18 cellular contexts compared by ENCODE assay signal in the genomic region with DNA sequence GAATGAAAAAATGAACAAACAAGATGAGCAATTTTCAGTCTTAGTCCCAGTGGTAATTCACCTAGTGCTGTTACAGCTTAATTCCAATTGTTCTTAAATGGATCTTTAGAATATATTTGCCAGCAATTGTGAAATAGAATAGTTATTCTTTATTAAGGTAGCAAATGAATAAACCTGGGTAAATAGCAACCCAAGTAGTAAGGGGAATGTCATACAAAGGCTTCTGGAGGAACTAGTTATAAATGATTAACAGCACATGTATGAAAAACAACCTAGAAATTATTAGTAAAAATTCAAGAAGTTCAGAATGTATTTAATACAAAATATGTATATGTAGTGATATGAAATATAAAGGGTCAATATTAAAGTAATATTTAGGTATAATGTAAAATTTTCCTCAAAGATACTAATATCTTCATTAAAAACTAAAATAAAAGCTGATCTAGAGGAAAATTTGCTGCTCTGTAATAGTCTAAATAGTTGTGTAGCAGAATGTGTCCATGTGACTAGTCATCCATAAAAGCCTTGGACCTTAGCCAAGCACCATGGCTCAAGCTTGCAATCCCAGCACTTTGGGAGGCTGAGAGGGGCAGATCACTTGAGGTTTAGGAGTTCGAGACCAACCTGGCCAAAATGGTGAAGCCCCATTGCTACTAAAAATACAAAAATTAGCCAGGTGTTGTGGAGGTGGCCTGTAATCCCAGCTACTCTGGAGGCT.
A peak's percentile ranks its signal among the peaks of the same experiment; 100 is the strongest.
DNase-seq lines count a peak whose midpoint lies in the region; FAIRE-seq and TF ChIP-seq lines count a peak whose summit lies in the region.
"Had no signal": no experiment of that assay in that cellular context is flagged by ENCODE, and none has a peak within 500 bp of the region (broad histone marks: within the 10 kb centered on the region; RNA-seq: fewer than 3 reads in every experiment).

No MANE protein-coding gene starts in this region.

- H3K79me1 ChIP-seq in H1 (ENCODE audit: low read depth, low read length), result no peaks in the 10 kb centered on the region

- no peak overlapping the region for H2BK20ac ChIP-seq in H1 (ENCODE audit: low read length)

- CTCF ChIA-PET in H1 (lab: Charles Lee; ENCODE audit: partially characterized antibody), result no interaction called here

- H3K9ac ChIP-seq in H1 (replicated peaks in 1 of 4; ENCODE audit: extremely low read depth in 1 of 4, low read depth in 3 of 4, low read length in 3 of 4), result no peak overlapping the region
- H3K9ac ChIP-seq: KMS-11, SK-N-SH had no signal

- H4K8ac ChIP-seq in H1 (ENCODE audit: extremely low read depth, insufficient read depth, low read length), result no peak overlapping the region

- POLR2A ChIA-PET in H1 (lab: Charles Lee; ENCODE audit: partially characterized antibody), result no interaction called here

- WGBS in H1 (ENCODE audit: extremely low coverage in 1 of 2, insufficient coverage in 1 of 2, insufficient read length in 1 of 2, insufficient replicate concordance in 2 of 2, low coverage in 1 of 2, low lambda C conversion rate in 2 of 2, missing lambda C conversion rate in 1 of 2), 2 experiments, result 93% methylated on average over 1 of the region's 1 CpG; no CpG with 5 or more reads in 1 of the 2 experiments

- no peaks in the 10 kb centered on the region for H3K36me3 ChIP-seq in H1 (ENCODE audit: control insufficient read depth in 2 of 4, insufficient read depth in 4 of 4, low read length in 3 of 4)
- H3K36me3 ChIP-seq: HAP-1 had no signal

- H3K4me2 ChIP-seq in H1 (ENCODE audit: insufficient read depth in 1 of 2, low read depth in 2 of 2, low read length in 2 of 2), result no peak overlapping the region
- H3K4me2 ChIP-seq: KMS-11, PC-9, SK-N-SH had no signal

- no peak overlapping the region for H2BK120ac ChIP-seq in H1 (replicated peaks; ENCODE audit: low read depth, low read length)

- peak overlapping the region; percentile 13; the same call in 1 of the 2 replicates for H2AFZ ChIP-seq in H1 (ENCODE audit: low read length)
- H2AFZ ChIP-seq: PC-9 had no signal

- H4K91ac ChIP-seq in H1 (replicated peaks; ENCODE audit: insufficient read length, low read length), result no peak overlapping the region

- TF ChIP-seq CTCF in H1 (IDR thresholded peaks at IDR 0.05; ENCODE audit: control extremely low read depth in 1 of 3, insufficient read depth in 1 of 3, low read depth in 1 of 3, low read length in 3 of 3), result no peak

- H3K14ac ChIP-seq in H1 (ENCODE audit: insufficient read length), result no peak overlapping the region

- H3K23me2 ChIP-seq in H1 (ENCODE audit: low read depth, low read length), result no peaks in the 10 kb centered on the region

- H3K27ac ChIP-seq in H1 (ENCODE audit: low read depth, low read length), result no peak overlapping the region
- H3K27ac ChIP-seq: HL-60, KMS-11, PC-9 had no signal

- H3K9me3 ChIP-seq in H1 (ENCODE audit: insufficient read depth in 2 of 2, low read depth in 1 of 2, low read length in 1 of 2), result no peaks in the 10 kb centered on the region
- H3K9me3 ChIP-seq: HAP-1, SK-N-SH had no signal

- no peak overlapping the region for H2BK15ac ChIP-seq in H1 (ENCODE audit: low read length)

- H3K4me1 ChIP-seq in H1 (replicated peaks in 1 of 4; ENCODE audit: control insufficient read depth in 3 of 4, insufficient read depth in 4 of 4, low read length in 3 of 4), result no peaks in the 10 kb centered on the region
- H3K4me1 ChIP-seq: HAP-1 had no signal

- H2AK5ac ChIP-seq in H1 (ENCODE audit: low read depth, low read length), result no peak overlapping the region

- no peak overlapping the region for H2BK12ac ChIP-seq in H1 (ENCODE audit: low read depth, low read length)

- FAIRE-seq in H1 (lab: Jason Lieb, UNC), result no peak
- FAIRE-seq: A204.1 had no signal

- H3K18ac ChIP-seq in H1 (ENCODE audit: extremely low read depth, low read length), result no peak overlapping the region

- H2BK5ac ChIP-seq in H1 (ENCODE audit: low read depth, low read length), result no peak overlapping the region

- no peak overlapping the region for H3K56ac ChIP-seq in H1 (replicated peaks; ENCODE audit: insufficient read length, low read depth, low read length)

- H3K4ac ChIP-seq in H1 (replicated peaks; ENCODE audit: insufficient read length, low read depth, low read length), result no peak overlapping the region

- TF ChIP-seq RAD21 in Ishikawa (IDR thresholded peaks at IDR 0.05; ENCODE audit: low read depth) (no peak), H1 (IDR thresholded peaks at IDR 0.05 in 1 of 2, conservative IDR thresholded peaks at IDR 0.05 in 1 of 2; ENCODE audit: low read depth in 2 of 2, low read length in 2 of 2) (no peak)

- in situ Hi-C loops in ACHN (cut with HindIII; ENCODE audit: low pct_ligation_motif_present, low pct_unique_long_range_greater_than_20kb, low sequenced_read_pairs), result no loop called here

- no peaks in the 10 kb centered on the region for H4K20me1 ChIP-seq in H1 (replicated peaks in 1 of 2; ENCODE audit: control insufficient read depth in 1 of 2, insufficient read depth in 2 of 2, low read length in 2 of 2)

- H3K27me3 ChIP-seq in H1 (replicated peaks in 1 of 4; ENCODE audit: control insufficient read depth in 3 of 4, extremely low read depth in 1 of 4, insufficient read depth in 3 of 4, low read length in 3 of 4), result no peaks in the 10 kb centered on the region

- TF ChIP-seq POLR2A in H1 (IDR thresholded peaks at IDR 0.05; ENCODE audit: control extremely low read depth in 1 of 2, low read depth in 2 of 2, low read length in 2 of 2), result no peak

- H3K23ac ChIP-seq in H1 (ENCODE audit: insufficient read length), result no peak overlapping the region

- no peaks in the 10 kb centered on the region for H3K79me2 ChIP-seq in H1 (ENCODE audit: control insufficient read depth in 1 of 2, insufficient read depth in 2 of 2, low read length in 2 of 2)

- TF ChIP-seq EP300 in Ishikawa (IDR thresholded peaks at IDR 0.05; ENCODE audit: borderline replicate concordance), result no peak
- TF ChIP-seq EP300 in H1 (IDR thresholded peaks at IDR 0.05; ENCODE audit: borderline replicate concordance in 1 of 2, low read depth in 2 of 2, low read length in 2 of 2), result no peak

- no peak overlapping the region for H4K5ac ChIP-seq in H1 (ENCODE audit: insufficient read length, low read depth, low read length)

- peak; percentile 53 for DNase-seq in ACHN
- no peak for DNase-seq in H1 (ENCODE audit: low read depth in 1 of 2, low spot score in 2 of 2)
- peak; percentile 9 for DNase-seq in left kidney (ENCODE audit: low read depth, low spot score)
- no peak for DNase-seq in NCI-H187 treated with DMSO at 0.1 percent for 48 hours (lab: John Stamatoyannopoulos, UW)
- DNase-seq in activated T-cell treated with anti-CD3 and anti-CD28 coated beads for 4 hours, result no peak
- DNase-seq in T-helper 1 cell, result no peak
- DNase-seq: DMS79 treated with DMSO at 0.1 percent for 48 hours, NCI-H1105, NCI-H146, NCI-H2029 treated with DMSO at 0.1 percent for 48 hours, PC-9, SIG-M5, SK-N-SH had no signal

- H3K4me3 ChIP-seq in H1 (ENCODE audit: extremely low read depth in 1 of 4, insufficient read depth in 2 of 4, low read depth in 3 of 4, low read length in 4 of 4), result no peak overlapping the region
- H3K4me3 ChIP-seq: HAP-1, PC-9 had no signal

TF ChIP-seq in Ishikawa, 13 proteins besides CTCF, POLR2A, EP300 and RAD21:
- TF ChIP-seq NFIC (IDR thresholded peaks at IDR 0.05) (peak; percentile 61), YY1 (IDR thresholded peaks at IDR 0.05; ENCODE audit: low read depth) (no peak), TEAD4 (IDR thresholded peaks at IDR 0.05) (no peak)

TF ChIP-seq in H1, 55 proteins besides CTCF, POLR2A, EP300 and RAD21:
- TF ChIP-seq HDAC6 (IDR thresholded peaks at IDR 0.05; ENCODE audit: low read depth, low read length) (no peak), BACH1 (IDR thresholded peaks at IDR 0.05; ENCODE audit: low read length) (no peak), SAP30 (IDR thresholded peaks at IDR 0.05; ENCODE audit: insufficient read depth, insufficient replicate concordance, low read length) (no peak), SP2 (IDR thresholded peaks at IDR 0.05; ENCODE audit: low read length) (no peak), GTF2F1 (IDR thresholded peaks at IDR 0.05; ENCODE audit: borderline replicate concordance, low read depth, low read length) (no peak), GABPA (IDR thresholded peaks at IDR 0.05; ENCODE audit: borderline replicate concordance, insufficient read depth, low read length) (no peak)

Comparison
In these comparisons a context has a peak if more than half of its experiments do, and no peak if none do; other contexts are left out.
1. DNase-seq: peak in ACHN (single experiment) and left kidney (single experiment); none in H1 (0 of 2), NCI-H187 treated with DMSO at 0.1 percent for 48 hours (single experiment), activated T-cell treated with anti-CD3 and anti-CD28 coated beads for 4 hours (single experiment) and T-helper 1 cell (0 of 5).